ENCODE assay signal across 9 cellular contexts in genomic region chr5:62431735-62432617, GRCh38. TPM values are rescaled to one million over a fixed set of nuclear protein-coding genes. Genes with fewer than 3 reads are reported as not detected.
DNase-seq lines count a peak whose midpoint lies in the region; ATAC-seq and TF ChIP-seq lines count a peak whose summit lies in the region.
"Had no signal": no experiment of that assay in that cellular context is flagged by ENCODE, and none has a peak within 500 bp of the region (broad histone marks: within the 10 kb centered on the region; RNA-seq: fewer than 3 reads in every experiment).

No MANE protein-coding gene starts in this region.

- peaks cover 7% of the 10 kb centered on the region for H3K4me1 Mint-ChIP-seq in activated CD4-positive, alpha-beta T cell treated with anti-CD3 and anti-CD28 coated beads for 36 hours
- H3K4me1 Mint-ChIP-seq in stimulated activated memory B cell treated with anti-CD40 and anti-IgM and Interleukin-4, amounts not matched to agents 10 μg/mL and 1 μg/mL and 100 μg/mL, for 72 hours: peaks cover 23% of the 10 kb centered on the region

- no peak for TF ChIP-seq POLR2A in transverse colon (IDR thresholded peaks at IDR 0.05)

- no peak for DNase-seq in activated CD4-positive, alpha-beta T cell treated with anti-CD3 and anti-CD28 coated beads for 36 hours
- DNase-seq in activated CD4-positive, alpha-beta T cell treated with anti-CD3 and anti-CD28 coated beads for 1 hour: no peak
- DNase-seq in choroid plexus epithelial cell (ENCODE audit: low read depth) (peak; percentile 4), left lobe of liver (ENCODE audit: low spot score) (no peak), transverse colon (peak; percentile 14), NCI-H2171 (lab: John Stamatoyannopoulos, UW) (no peak)

- TF ChIP-seq CTCF in choroid plexus epithelial cell (conservative IDR thresholded peaks at IDR 0.05; ENCODE audit: low read depth, low read length) (no peak), transverse colon (IDR thresholded peaks at IDR 0.05) (no peak)

- intact Hi-C loops in activated CD4-positive, alpha-beta T cell treated with anti-CD3 and anti-CD28 coated beads for 36 hours (cut with DNase I, micrococcal nuclease): no loop called here
- intact Hi-C loops in transverse colon (cut with DNase I; ENCODE audit: low total_unique reads): no loop called here

- in situ Hi-C loops in transverse colon (cut with MboI; ENCODE audit: low pct_ligation_motif_present in 1 of 4, low pct_unique_long_range_greater_than_20kb in 1 of 4, low sequenced_read_pairs in 3 of 4): no loop called here

- TF ChIP-seq EP300 in transverse colon (IDR thresholded peaks at IDR 0.05; ENCODE audit: low read depth): no peak

- H3K4me3 ChIP-seq in choroid plexus epithelial cell (ENCODE audit: low read depth, low read length): no peak overlapping the region
- H3K4me3 ChIP-seq in transverse colon: no peak overlapping the region
- H3K4me3 ChIP-seq: tibial artery had no signal

- no peak for ATAC-seq in activated CD4-positive, alpha-beta T cell treated with anti-CD3 and anti-CD28 coated beads for 36 hours
- ATAC-seq in left lobe of liver (peak; percentile 66), HG03025 (IDR thresholded peaks at IDR 0.05; ENCODE audit: low FRiP score, unreplicated experiment) (no peak)
- ATAC-seq in stimulated activated memory B cell treated with anti-CD40 and anti-IgM and Interleukin-4, amounts not matched to agents 10 μg/mL and 1 μg/mL and 100 μg/mL, for 72 hours: no peak

- WGBS in transverse colon (ENCODE audit: low coverage in 1 of 2), 2 donors: 58 to 61% methylated on average over 6 to 10 of the region's 10 CpGs

- peak overlapping the region in 1 of 4 donors; percentile 38 for H3K27ac ChIP-seq in transverse colon

- H3K9me3 ChIP-seq in transverse colon: no peaks in the 10 kb centered on the region
- H3K9me3 ChIP-seq: tibial artery had no signal

- peaks cover 1% of the 10 kb centered on the region for H3K36me3 Mint-ChIP-seq in activated CD4-positive, alpha-beta T cell treated with anti-CD3 and anti-CD28 coated beads for 36 hours (ENCODE audit: low read depth)
- peaks cover 11% of the 10 kb centered on the region for H3K36me3 Mint-ChIP-seq in stimulated activated memory B cell treated with anti-CD40 and anti-IgM and Interleukin-4, amounts not matched to agents 10 μg/mL and 1 μg/mL and 100 μg/mL, for 72 hours

- POLR2A ChIA-PET in activated CD4-positive, alpha-beta T cell treated with anti-CD3 and anti-CD28 coated beads for 36 hours (lab: Charles Lee): no interaction called here

- H3K4me1 ChIP-seq in transverse colon: peaks cover 0 to 8% (median 6%) of the 10 kb centered on the region in 4 donors

- CTCF ChIA-PET in activated CD4-positive, alpha-beta T cell treated with anti-CD3 and anti-CD28 coated beads for 36 hours (lab: Charles Lee): interaction anchor here (0.8 to 1.3 kb wide), 2 partner anchors 9 to 11 kb away, joined by 3 to 4 read pairs; no protein-coding TSS in a partner anchor

- no peaks in the 10 kb centered on the region for H3K27me3 ChIP-seq in transverse colon
- H3K27me3 ChIP-seq: tibial artery had no signal

- H3K27ac Mint-ChIP-seq in activated CD4-positive, alpha-beta T cell treated with anti-CD3 and anti-CD28 coated beads for 36 hours: peak overlapping the region; percentile 25
- no peak overlapping the region for H3K27ac Mint-ChIP-seq in stimulated activated memory B cell treated with anti-CD40 and anti-IgM and Interleukin-4, amounts not matched to agents 10 μg/mL and 1 μg/mL and 100 μg/mL, for 72 hours

- no peaks in the 10 kb centered on the region for H3K36me3 ChIP-seq in transverse colon
- H3K36me3 ChIP-seq: tibial artery had no signal

- H3K27me3 Mint-ChIP-seq in activated CD4-positive, alpha-beta T cell treated with anti-CD3 and anti-CD28 coated beads for 36 hours: no peaks in the 10 kb centered on the region
- no peaks in the 10 kb centered on the region for H3K27me3 Mint-ChIP-seq in stimulated activated memory B cell treated with anti-CD40 and anti-IgM and Interleukin-4, amounts not matched to agents 10 μg/mL and 1 μg/mL and 100 μg/mL, for 72 hours

- no peak overlapping the region for H3K4me3 Mint-ChIP-seq in activated CD4-positive, alpha-beta T cell treated with anti-CD3 and anti-CD28 coated beads for 36 hours
- no peak overlapping the region for H3K4me3 Mint-ChIP-seq in stimulated activated memory B cell treated with anti-CD40 and anti-IgM and Interleukin-4, amounts not matched to agents 10 μg/mL and 1 μg/mL and 100 μg/mL, for 72 hours

- H3K9me3 Mint-ChIP-seq in activated CD4-positive, alpha-beta T cell treated with anti-CD3 and anti-CD28 coated beads for 36 hours (ENCODE audit: low read depth): no peaks in the 10 kb centered on the region
- no peaks in the 10 kb centered on the region for H3K9me3 Mint-ChIP-seq in stimulated activated memory B cell treated with anti-CD40 and anti-IgM and Interleukin-4, amounts not matched to agents 10 μg/mL and 1 μg/mL and 100 μg/mL, for 72 hours

RNA-seq across cellular contexts. Expression of gene IPO11, which starts 19.4 kb away (rescaled TPM):
- total RNA-seq in activated CD4-positive, alpha-beta T cell treated with anti-CD3 and anti-CD28 coated beads for 36 hours: 10 to 100 TPM; 57.2 to 69.9 TPM
- total RNA-seq in left lobe of liver: 11.8 TPM
- total RNA-seq in transverse colon: 10 to 100 TPM in 3 of 4 donors, 1 to 10 TPM in 1; 6.4 to 37.8 (median 16.3) TPM

RNA-seq across cellular contexts. Expression of gene DIMT1, which starts 28.3 kb away (rescaled TPM):
- total RNA-seq in activated CD4-positive, alpha-beta T cell treated with anti-CD3 and anti-CD28 coated beads for 36 hours: 10 to 100 TPM; 38.9 to 52.2 TPM
- total RNA-seq in left lobe of liver: 5.9 TPM
- total RNA-seq in transverse colon: 10 to 100 TPM in 1 of 4 donors, 1 to 10 TPM in 3; 6.0 to 13.1 (median 8.7) TPM

Comparison
In these comparisons a context has a peak if more than half of its experiments do, and no peak if none do; other contexts are left out.
1. DNase-seq: peak in choroid plexus epithelial cell (single experiment) and transverse colon (single experiment); none in activated CD4-positive, alpha-beta T cell treated with anti-CD3 and anti-CD28 coated beads for 36 hours (single experiment), activated CD4-positive, alpha-beta T cell treated with anti-CD3 and anti-CD28 coated beads for 1 hour (single experiment), left lobe of liver (single experiment) and NCI-H2171 (single experiment).